8 cellular contexts compared by ENCODE assay signal in the genomic region with DNA sequence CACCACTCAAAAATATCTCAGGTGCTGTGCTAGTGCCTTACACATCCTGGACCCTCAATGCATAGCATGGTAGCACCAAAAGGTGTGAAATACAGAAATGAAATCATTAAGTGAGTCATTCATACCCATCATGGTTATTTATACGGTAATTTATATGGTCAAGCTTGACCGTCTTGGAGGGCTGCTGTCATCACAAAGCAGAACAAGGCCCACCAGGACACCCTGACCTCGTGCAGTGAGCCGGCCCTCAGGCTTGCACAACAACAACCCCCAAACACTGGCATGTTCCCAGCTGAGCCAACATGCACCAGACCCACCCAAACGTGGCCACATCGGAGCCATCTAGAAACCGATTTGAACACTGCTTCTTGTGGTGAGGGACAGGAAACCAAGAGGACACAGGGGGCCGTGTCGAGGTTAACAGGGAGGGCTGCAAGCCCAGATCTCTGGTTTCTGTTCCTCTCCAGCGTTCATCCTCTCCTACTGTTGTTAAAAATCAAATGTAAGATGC.
DNase-seq lines count a peak whose midpoint lies in the region; ATAC-seq lines count a peak whose summit lies in the region.

No MANE protein-coding gene starts in this region.

- peaks cover 9 to 29% (median 18%) of the 10 kb centered on the region in 3 donors for H3K27me3 Mint-ChIP-seq in immature natural killer cell (ENCODE audit: low read depth in 3 of 3)

- H3K9me3 Mint-ChIP-seq in immature natural killer cell: no peaks in the 10 kb centered on the region

- H3K27ac Mint-ChIP-seq in immature natural killer cell: peak overlapping the region; percentile 91 to 98 (median 94)

- ATAC-seq in GM21723 (IDR thresholded peaks at IDR 0.05; ENCODE audit: unreplicated experiment): peak; percentile 77

- H3K4me3 Mint-ChIP-seq in immature natural killer cell: peak overlapping the region; percentile 79 to 88 (median 86)

- H3K4me1 Mint-ChIP-seq in immature natural killer cell: peaks cover 96 to 97% of the 10 kb centered on the region in 2 donors

- DNase-seq in GF-D8 (lab: John Stamatoyannopoulos, UW): peak; percentile 78
- peak; percentile 99 for DNase-seq in MV-4-11 (lab: John Stamatoyannopoulos, UW)
- peak; percentile 48 for DNase-seq in activated T-cell treated with anti-CD3 and anti-CD28 coated beads for 48 hours (ENCODE audit: low read depth)
- peak; percentile 90 for DNase-seq in immature natural killer cell
- DNase-seq in stimulated activated CD8-positive, alpha-beta memory T cell treated with anti-CD3 and anti-CD28 coated beads, Interleukin-4, amount 100 ng/mL, for 1 hour (ENCODE audit: low read depth in 2 of 2, low spot score in 1 of 2): peak; percentile 62 to 67
- DNase-seq in mesenteric fat pad (ENCODE audit: low spot score): no peak
- no peak for DNase-seq in NCI-H524 treated with DMSO at 0.1 percent for 48 hours (lab: John Stamatoyannopoulos, UW)

- H3K36me3 Mint-ChIP-seq in immature natural killer cell: peaks cover 25 to 50% (median 42%) of the 10 kb centered on the region in 3 donors

Comparison
In these comparisons a context has a peak if more than half of its experiments do, and no peak if none do; other contexts are left out.
1. DNase-seq: peak in GF-D8 (single experiment), MV-4-11 (single experiment), activated T-cell treated with anti-CD3 and anti-CD28 coated beads for 48 hours (single experiment), immature natural killer cell (3 of 3) and stimulated activated CD8-positive, alpha-beta memory T cell treated with anti-CD3 and anti-CD28 coated beads, Interleukin-4, amount 100 ng/mL, for 1 hour (2 of 2); none in mesenteric fat pad (single experiment) and NCI-H524 treated with DMSO at 0.1 percent for 48 hours (single experiment).